Comparison of ENCODE assay signal across 8 cellular contexts in genomic region chr2:180983468-180984388, GRCh38. TPM values are rescaled to one million over a fixed set of nuclear protein-coding genes. Genes with fewer than 3 reads are reported as not detected.
DNase-seq lines count a peak whose midpoint lies in the region; ATAC-seq and TF ChIP-seq lines count a peak whose summit lies in the region.

No MANE protein-coding gene starts in this region.

- intact Hi-C loops in gastrocnemius medialis (cut with DNase I; ENCODE audit: low total_unique reads) = loop anchor here (5.0 kb wide), 2 partner anchors 246 to 976 kb away; partner anchors contain the start of gene CWC22

- H3K4me1 ChIP-seq in CD8-positive, alpha-beta memory T cell (ENCODE audit: insufficient read depth, low read length) = peaks cover 37% of the 10 kb centered on the region
- peaks cover 54 to 72% of the 10 kb centered on the region in 2 donors for H3K4me1 ChIP-seq in gastrocnemius medialis

- no peak overlapping the region for H3K4me3 ChIP-seq in CD8-positive, alpha-beta memory T cell (ENCODE audit: low read length)
- H3K4me3 ChIP-seq in fibroblast of villous mesenchyme (ENCODE audit: low read depth, low read length) = peak overlapping the region; percentile 37
- peak overlapping the region in 1 of 4 donors; percentile 3 for H3K4me3 ChIP-seq in gastrocnemius medialis

- H3K27ac ChIP-seq in CD8-positive, alpha-beta memory T cell (ENCODE audit: low read depth, low read length) = peak overlapping the region; percentile 30
- H3K27ac ChIP-seq in gastrocnemius medialis = peak overlapping the region in 1 of 4 donors; percentile 12

- no peaks in the 10 kb centered on the region for H3K36me3 ChIP-seq in CD8-positive, alpha-beta memory T cell (ENCODE audit: insufficient read depth, low read length)
- no peaks in the 10 kb centered on the region for H3K36me3 ChIP-seq in gastrocnemius medialis

- CTCF ChIA-PET in CD8-positive, alpha-beta memory T cell (lab: Charles Lee) = interaction anchor here (0.6 kb wide), 1 partner anchor 12 kb away, joined by 3 read pairs; no protein-coding TSS in a partner anchor

- peak; percentile 31 for ATAC-seq in GM18519 (IDR thresholded peaks at IDR 0.05; ENCODE audit: low FRiP score, unreplicated experiment)
- ATAC-seq in HG03025 (IDR thresholded peaks at IDR 0.05; ENCODE audit: low FRiP score, unreplicated experiment) = peak; percentile 40
- ATAC-seq in gastrocnemius medialis = no peak

- H3K27ac Mint-ChIP-seq in CD8-positive, alpha-beta memory T cell = peak overlapping the region in 3 of 8 donors; percentile 1 to 19 (median 3)
- peak overlapping the region; percentile 94 for H3K27ac Mint-ChIP-seq in progenitor cell of endocrine pancreas

- no peak for TF ChIP-seq POLR2A in gastrocnemius medialis (IDR thresholded peaks at IDR 0.05)

- H3K4me3 Mint-ChIP-seq in CD8-positive, alpha-beta memory T cell = peak overlapping the region in 4 of 7 donors; percentile 30 to 57 (median 44)
- peak overlapping the region; percentile 96 for H3K4me3 Mint-ChIP-seq in progenitor cell of endocrine pancreas (ENCODE audit: low read depth)

- H3K36me3 Mint-ChIP-seq in CD8-positive, alpha-beta memory T cell = peaks cover 0 to 26% (median 2%) of the 10 kb centered on the region in 3 donors
- H3K36me3 Mint-ChIP-seq in progenitor cell of endocrine pancreas (ENCODE audit: insufficient read depth) = peaks cover 6% of the 10 kb centered on the region

- H3K9me3 Mint-ChIP-seq in CD8-positive, alpha-beta memory T cell = no peaks in the 10 kb centered on the region
- H3K9me3 Mint-ChIP-seq in progenitor cell of endocrine pancreas (ENCODE audit: low read depth) = no peaks in the 10 kb centered on the region

- in situ Hi-C loops in gastrocnemius medialis (cut with MboI; ENCODE audit: low sequenced_read_pairs in 4 of 4) = no loop called here

- TF ChIP-seq CTCF in fibroblast of villous mesenchyme (IDR thresholded peaks at IDR 0.05; ENCODE audit: insufficient read depth, low read depth, low read length) (peak; percentile 34), progenitor cell of endocrine pancreas (IDR thresholded peaks at IDR 0.05; ENCODE audit: unreplicated experiment) (peak; percentile 47), gastrocnemius medialis (IDR thresholded peaks at IDR 0.05 in 4 of 5, conservative IDR thresholded peaks at IDR 0.05 in 1 of 5) (peak in 1 of 5 experiments; percentile 31)

- peak in 3 of 5 donors; percentile 35 to 55 (median 45) for DNase-seq in CD8-positive, alpha-beta memory T cell
- DNase-seq in NCI-H2081 (lab: John Stamatoyannopoulos, UW) (peak; percentile 45 to 72), UCSD-AML1 (lab: John Stamatoyannopoulos, UW; ENCODE audit: unreplicated experiment) (peak; percentile 11), fibroblast of villous mesenchyme (ENCODE audit: low read depth) (peak; percentile 57), progenitor cell of endocrine pancreas (ENCODE audit: low spot score, unreplicated experiment) (no peak), gastrocnemius medialis (no peak)

- H3K27me3 Mint-ChIP-seq in CD8-positive, alpha-beta memory T cell = no peaks in the 10 kb centered on the region
- H3K27me3 Mint-ChIP-seq in progenitor cell of endocrine pancreas = no peaks in the 10 kb centered on the region

- H3K27me3 ChIP-seq in CD8-positive, alpha-beta memory T cell (ENCODE audit: insufficient read depth, low read length, poor library complexity, severe bottlenecking) = no peaks in the 10 kb centered on the region
- H3K27me3 ChIP-seq in gastrocnemius medialis = no peaks in the 10 kb centered on the region

- H3K9me3 ChIP-seq in CD8-positive, alpha-beta memory T cell (ENCODE audit: low read length) = no peaks in the 10 kb centered on the region
- H3K9me3 ChIP-seq in gastrocnemius medialis = no peaks in the 10 kb centered on the region

- peaks cover 39 to 76% (median 51%) of the 10 kb centered on the region in 3 donors for H3K4me1 Mint-ChIP-seq in CD8-positive, alpha-beta memory T cell
- peaks cover 42% of the 10 kb centered on the region for H3K4me1 Mint-ChIP-seq in progenitor cell of endocrine pancreas (ENCODE audit: low read depth)

- POLR2A ChIA-PET in CD8-positive, alpha-beta memory T cell (lab: Charles Lee) = no interaction called here

RNA-seq across cellular contexts. Expression of gene UBE2E3, which starts 3.3 kb away (rescaled TPM):
- total RNA-seq in CD8-positive, alpha-beta memory T cell = 10 to 100 TPM; 36.5 to 38.0 TPM
- 70.4 TPM for polyA plus RNA-seq in CD8-positive, alpha-beta memory T cell
- total RNA-seq in fibroblast of villous mesenchyme = 61.5 and 66.9 TPM in 2 replicates
- total RNA-seq in progenitor cell of endocrine pancreas = 142 and 146 TPM in 2 replicates
- total RNA-seq in gastrocnemius medialis = 100 to 1,000 TPM in 1 of 4 donors, 10 to 100 TPM in 3; 84.0 to 120 (median 86.4) TPM

Comparison
In these comparisons a context has a peak if more than half of its experiments do, and no peak if none do; other contexts are left out.
1. DNase-seq: peak in CD8-positive, alpha-beta memory T cell (3 of 5), NCI-H2081 (2 of 2), UCSD-AML1 (single experiment) and fibroblast of villous mesenchyme (single experiment); none in progenitor cell of endocrine pancreas (single experiment) and gastrocnemius medialis (0 of 2).
2. ATAC-seq: peak in GM18519 (single experiment) and HG03025 (single experiment); none in gastrocnemius medialis (0 of 2).